In the genomic region with DNA sequence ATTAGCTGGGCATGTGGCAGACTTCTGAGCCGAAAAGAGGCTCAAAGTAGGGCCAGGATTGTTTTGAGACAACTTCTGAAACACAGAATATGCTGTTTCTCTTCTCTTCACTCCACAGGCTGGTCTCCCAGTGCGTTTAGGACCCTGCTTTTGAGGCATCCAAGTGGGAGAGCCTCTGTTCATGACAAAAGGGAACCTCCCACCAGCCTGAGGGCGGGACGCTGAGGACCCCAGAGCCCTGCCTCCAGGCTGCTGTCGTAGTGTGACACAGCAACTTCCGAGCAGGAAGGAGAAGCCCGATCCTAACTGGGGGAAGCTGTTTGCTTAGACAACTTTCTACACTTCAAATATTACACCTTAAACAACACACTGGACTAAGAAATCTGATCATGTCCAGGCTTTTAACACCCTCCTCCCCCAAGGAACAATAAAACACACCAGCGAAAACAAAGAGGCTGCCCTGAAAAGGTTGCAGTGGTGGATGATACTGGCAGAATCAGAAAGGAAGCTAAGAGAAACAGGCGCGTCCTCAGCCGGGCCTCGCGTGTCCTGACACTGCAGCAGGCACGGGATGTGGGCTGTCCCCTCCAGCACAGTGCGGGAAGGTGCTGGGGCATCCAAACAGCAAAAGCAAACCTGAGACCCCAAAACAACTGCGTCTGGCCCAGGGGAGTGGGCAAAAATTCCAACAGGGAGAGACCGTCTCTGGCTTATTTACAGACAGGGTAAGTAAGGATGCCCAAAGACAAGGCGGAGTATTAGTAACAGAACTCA, we compare ENCODE assay signal across 8 cellular contexts. TPM values are rescaled to one million over a fixed set of nuclear protein-coding genes. Genes with fewer than 3 reads are reported as not detected.
DNase-seq lines count a peak whose midpoint lies in the region; ATAC-seq and TF ChIP-seq lines count a peak whose summit lies in the region.

No MANE protein-coding gene starts in this region.

- peaks cover 14% of the 10 kb centered on the region for H3K4me1 ChIP-seq in fibroblast of lung (ENCODE audit: control insufficient read depth, extremely low read depth, insufficient read depth, low read length)
- H3K4me1 ChIP-seq in naive thymus-derived CD4-positive, alpha-beta T cell (ENCODE audit: control insufficient read depth in 2 of 2, insufficient read depth in 2 of 2, low read length in 2 of 2), result peaks cover 4 to 72% of the 10 kb centered on the region in 2 donors

- DNase-seq in AG10803 (ENCODE audit: low read depth) (peak; percentile 68), NCI-H460 (ENCODE audit: extremely low read depth, low read depth) (peak; percentile 89), fibroblast of lung (ENCODE audit: low read depth in 2 of 2) (peak; percentile 77 to 82), ureter (ENCODE audit: low spot score) (peak; percentile 74)
- peak; percentile 69 for DNase-seq in activated T-cell treated with anti-CD3 and anti-CD28 coated beads, Interleukin-2, amount 50 U/mL, for 24 hours
- peak in 8 of 9 donors; percentile 48 to 57 (median 53) for DNase-seq in naive thymus-derived CD4-positive, alpha-beta T cell

- H4K20me1 ChIP-seq in fibroblast of lung (ENCODE audit: control insufficient read depth, extremely low read depth, insufficient read depth, low read length), result no peaks in the 10 kb centered on the region

- peak overlapping the region; percentile 92 for H3K27ac ChIP-seq in fibroblast of lung (ENCODE audit: insufficient read depth, low read length)
- peak overlapping the region; percentile 52 for H3K27ac ChIP-seq in naive thymus-derived CD4-positive, alpha-beta T cell (ENCODE audit: low read depth, low read length)

- ATAC-seq in GM18861 (IDR thresholded peaks at IDR 0.05; ENCODE audit: unreplicated experiment) (peak; percentile 34), HG03045 (IDR thresholded peaks at IDR 0.05; ENCODE audit: unreplicated experiment) (peak; percentile 64)
- peak; percentile 79 for ATAC-seq in naive thymus-derived CD4-positive, alpha-beta T cell

- H3K36me3 ChIP-seq in fibroblast of lung (ENCODE audit: control insufficient read depth, insufficient read depth, low read length), result peaks cover 2% of the 10 kb centered on the region
- H3K36me3 ChIP-seq in naive thymus-derived CD4-positive, alpha-beta T cell (ENCODE audit: control insufficient read depth in 2 of 3, insufficient read depth in 3 of 3, low read length in 3 of 3), result no peaks in the 10 kb centered on the region

- CTCF ChIA-PET in naive thymus-derived CD4-positive, alpha-beta T cell (lab: Charles Lee), result interaction anchor here (0.5 to 10.8 kb wide), 13 partner anchors 9 to 308 kb away, joined by 3 to 117 read pairs (median 4); a partner anchor contains a TSS

- no peaks in the 10 kb centered on the region for H3K9me3 Mint-ChIP-seq in activated T-cell treated with anti-CD3 and anti-CD28 coated beads, Interleukin-2, amount 50 U/mL, for 24 hours
- no peaks in the 10 kb centered on the region for H3K9me3 Mint-ChIP-seq in naive thymus-derived CD4-positive, alpha-beta T cell

- peaks cover 86% of the 10 kb centered on the region for H3K4me1 Mint-ChIP-seq in activated T-cell treated with anti-CD3 and anti-CD28 coated beads, Interleukin-2, amount 50 U/mL, for 24 hours (ENCODE audit: low read depth)
- H3K4me1 Mint-ChIP-seq in naive thymus-derived CD4-positive, alpha-beta T cell, result peaks cover 45 to 100% (median 89%) of the 10 kb centered on the region in 7 donors

- no peaks in the 10 kb centered on the region for H3K9me3 ChIP-seq in fibroblast of lung (ENCODE audit: control insufficient read depth, insufficient read depth, low read depth, low read length)
- H3K9me3 ChIP-seq in naive thymus-derived CD4-positive, alpha-beta T cell (ENCODE audit: control insufficient read depth in 2 of 3, low read length in 3 of 3), result no peaks in the 10 kb centered on the region

- H3K27ac Mint-ChIP-seq in activated T-cell treated with anti-CD3 and anti-CD28 coated beads, Interleukin-2, amount 50 U/mL, for 24 hours, result peak overlapping the region; percentile 91
- peak overlapping the region; percentile 34 to 94 (median 88) for H3K27ac Mint-ChIP-seq in naive thymus-derived CD4-positive, alpha-beta T cell

- H3K4me3 ChIP-seq in AG10803 (ENCODE audit: low read length) (peak overlapping the region; percentile 64), fibroblast of lung (replicated peaks in 1 of 4; ENCODE audit: control extremely low read depth in 1 of 4, insufficient read depth in 1 of 4, low read depth in 3 of 4, low read length in 4 of 4) (peak overlapping the region; percentile 54 to 65 (median 59))
- peak overlapping the region; percentile 62 for H3K4me3 ChIP-seq in naive thymus-derived CD4-positive, alpha-beta T cell (ENCODE audit: low read length)

- H3K27me3 ChIP-seq in fibroblast of lung (ENCODE audit: control insufficient read depth, insufficient read depth, low read length), result no peaks in the 10 kb centered on the region
- H3K27me3 ChIP-seq in naive thymus-derived CD4-positive, alpha-beta T cell (ENCODE audit: control insufficient read depth in 2 of 2, insufficient read depth in 2 of 2, low read length in 2 of 2), result no peaks in the 10 kb centered on the region

- intact Hi-C loops in naive thymus-derived CD4-positive, alpha-beta T cell (cut with micrococcal nuclease), result loop anchor here (1.0 to 2.0 kb wide), 8 partner anchors 8 to 314 kb away; no protein-coding TSS in a partner anchor

- no peaks in the 10 kb centered on the region for H3K27me3 Mint-ChIP-seq in activated T-cell treated with anti-CD3 and anti-CD28 coated beads, Interleukin-2, amount 50 U/mL, for 24 hours
- H3K27me3 Mint-ChIP-seq in naive thymus-derived CD4-positive, alpha-beta T cell, result no peaks in the 10 kb centered on the region

- H3K79me2 ChIP-seq in fibroblast of lung (ENCODE audit: control insufficient read depth, insufficient read depth, low read length), result peaks cover 90% of the 10 kb centered on the region

- POLR2A ChIA-PET in naive thymus-derived CD4-positive, alpha-beta T cell (lab: Charles Lee), result interaction anchor here (0.6 to 18.3 kb wide), 9 partner anchors 10 to 318 kb away, joined by 3 to 433 read pairs (median 5); a partner anchor contains a TSS

- H3K36me3 Mint-ChIP-seq in activated T-cell treated with anti-CD3 and anti-CD28 coated beads, Interleukin-2, amount 50 U/mL, for 24 hours (ENCODE audit: low read depth), result peaks cover 6% of the 10 kb centered on the region
- H3K36me3 Mint-ChIP-seq in naive thymus-derived CD4-positive, alpha-beta T cell, result peaks cover 0 to 7% (median 0%) of the 10 kb centered on the region in 5 donors

- peak overlapping the region; percentile 36 for H2AFZ ChIP-seq in fibroblast of lung (ENCODE audit: low read length)

- peak overlapping the region; percentile 94 for H3K4me2 ChIP-seq in fibroblast of lung (ENCODE audit: extremely low read depth, insufficient read depth, low read length)

- H3K9ac ChIP-seq in fibroblast of lung (ENCODE audit: insufficient read depth, low read length), result peak overlapping the region; percentile 66

- peak overlapping the region; percentile 82 for H3K4me3 Mint-ChIP-seq in activated T-cell treated with anti-CD3 and anti-CD28 coated beads, Interleukin-2, amount 50 U/mL, for 24 hours
- H3K4me3 Mint-ChIP-seq in naive thymus-derived CD4-positive, alpha-beta T cell, result peak overlapping the region; percentile 80 to 93 (median 90)

- TF ChIP-seq CTCF in AG10803 (conservative IDR thresholded peaks at IDR 0.05; ENCODE audit: low read length), result no peak
- TF ChIP-seq CTCF in fibroblast of lung (conservative IDR thresholded peaks at IDR 0.05 in 1 of 2, IDR thresholded peaks at IDR 0.05 in 1 of 2; ENCODE audit: low read depth in 1 of 2, low read length in 2 of 2), result no peak

RNA-seq across cellular contexts. Expression of a gene that starts 9.3 kb away (rescaled TPM):
- 18.7 and 20.1 TPM in 2 replicates for total RNA-seq in NCI-H460 (2014; rRNA removed; shearing (Covaris generic))
- polyA plus RNA-seq in NCI-H460 (2014; cell fraction: nucleus; rRNA removed), result 5.6 and 7.4 TPM in 2 replicates
- total RNA-seq in fibroblast of lung, result 8.0 and 15.2 TPM in 2 replicates
- polyA plus RNA-seq in fibroblast of lung, result 16.5 and 20.7 TPM in 2 replicates
- polyA plus RNA-seq in fibroblast of lung (2012), result 17.3 and 17.4 TPM in 2 replicates
- polyA minus RNA-seq in fibroblast of lung (ENCODE audit: low replicate concordance), result 12.3 and 14.1 TPM in 2 replicates
- total RNA-seq in naive thymus-derived CD4-positive, alpha-beta T cell, result 10 to 100 TPM; 34.3 to 43.8 (median 40.1) TPM
- 1 to 10 TPM; 5.2 to 6.9 TPM for polyA plus RNA-seq in naive thymus-derived CD4-positive, alpha-beta T cell
- 23.1 TPM for total RNA-seq in ureter

Comparison
In these comparisons a context has a peak if more than half of its experiments do, and no peak if none do; other contexts are left out.
1. Peak in every context shown above with its lines: DNase-seq, ATAC-seq, H3K4me3 ChIP-seq and H3K27ac ChIP-seq.